Comparison of ENCODE assay signal across 20 cellular contexts in the genomic region with DNA sequence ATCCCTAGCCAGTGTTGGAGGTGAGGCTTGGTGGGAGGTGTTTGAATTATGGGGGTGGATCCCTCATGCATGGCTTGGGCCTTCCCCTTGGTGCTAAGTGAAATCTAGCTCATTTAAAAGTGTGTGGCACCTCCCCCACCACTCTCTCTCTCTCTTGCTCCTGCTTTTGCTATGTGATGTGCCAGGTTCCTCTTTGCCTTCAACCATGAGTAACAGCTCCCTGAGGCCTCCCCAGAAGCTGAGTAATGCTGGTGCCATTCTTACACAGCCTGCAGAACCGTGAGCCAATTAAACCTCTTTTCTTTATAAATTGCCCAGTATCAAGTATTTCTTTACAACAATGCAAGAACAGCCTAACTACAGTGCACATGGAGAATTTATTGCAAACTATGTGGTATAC.
"Had no signal": no experiment of that assay in that cellular context is flagged by ENCODE, and none has a peak within 500 bp of the region (broad histone marks: within the 10 kb centered on the region; RNA-seq: fewer than 3 reads in every experiment).

No MANE protein-coding gene starts in this region.

- ATAC-seq: body of pancreas; effector memory CD8-positive, alpha-beta T cell; left cardiac atrium; lower lobe of right lung; naive thymus-derived CD8-positive, alpha-beta T cell; right lobe of liver; stimulated activated naive CD8-positive, alpha-beta T cell treated with anti-CD3 and anti-CD28 coated beads, Interleukin-15, Interleukin-2, amounts not matched to agents 100 U/mL and 50 U/mL, for 24 hours had no signal

- H3K4me3 ChIP-seq: adrenal gland, body of pancreas, lower lobe of right lung, prostate gland, right lobe of liver, suprapubic skin had no signal

- H3K27ac Mint-ChIP-seq: activated naive CD4-positive, alpha-beta T cell treated with anti-CD3 and anti-CD28 coated beads, Interleukin-2, amount 10 ng/mL, durations not matched to agents 7 days and 5 days; dendritic cell treated with granulocyte-macrophage colony-stimulating factor and Interleukin-4, amounts not matched to agents 40 ng/mL and 50 ng/mL, for 4 days; effector memory CD8-positive, alpha-beta T cell; naive thymus-derived CD8-positive, alpha-beta T cell; type B pancreatic cell had no signal

- H3K9me3 ChIP-seq: adrenal gland, body of pancreas, lower lobe of right lung, prostate gland, right lobe of liver, suprapubic skin had no signal

- H3K4me1 Mint-ChIP-seq: activated naive CD4-positive, alpha-beta T cell treated with anti-CD3 and anti-CD28 coated beads, Interleukin-2, amount 10 ng/mL, durations not matched to agents 7 days and 5 days; naive thymus-derived CD8-positive, alpha-beta T cell had no signal

- H3K27me3 Mint-ChIP-seq: activated naive CD4-positive, alpha-beta T cell treated with anti-CD3 and anti-CD28 coated beads, Interleukin-2, amount 10 ng/mL, durations not matched to agents 7 days and 5 days; dendritic cell treated with granulocyte-macrophage colony-stimulating factor and Interleukin-4, amounts not matched to agents 40 ng/mL and 50 ng/mL, for 4 days; effector memory CD8-positive, alpha-beta T cell; naive thymus-derived CD8-positive, alpha-beta T cell; type B pancreatic cell had no signal

- H3K27ac ChIP-seq: adrenal gland, body of pancreas, lower lobe of right lung, prostate gland, right lobe of liver, suprapubic skin, WERI-Rb-1 had no signal

- H3K9me3 Mint-ChIP-seq: activated naive CD4-positive, alpha-beta T cell treated with anti-CD3 and anti-CD28 coated beads, Interleukin-2, amount 10 ng/mL, durations not matched to agents 7 days and 5 days; type B pancreatic cell had no signal

- H3K36me3 Mint-ChIP-seq: activated naive CD4-positive, alpha-beta T cell treated with anti-CD3 and anti-CD28 coated beads, Interleukin-2, amount 10 ng/mL, durations not matched to agents 7 days and 5 days; naive thymus-derived CD8-positive, alpha-beta T cell; type B pancreatic cell had no signal

- H3K4me1 ChIP-seq: adrenal gland, body of pancreas, lower lobe of right lung, prostate gland, right lobe of liver, suprapubic skin had no signal

- H3K27me3 ChIP-seq: adrenal gland, body of pancreas, right lobe of liver, suprapubic skin had no signal

- H3K36me3 ChIP-seq: adrenal gland, lower lobe of right lung, prostate gland, right lobe of liver, suprapubic skin, WERI-Rb-1 had no signal

- H3K4me3 Mint-ChIP-seq: activated naive CD4-positive, alpha-beta T cell treated with anti-CD3 and anti-CD28 coated beads, Interleukin-2, amount 10 ng/mL, durations not matched to agents 7 days and 5 days; dendritic cell treated with granulocyte-macrophage colony-stimulating factor and Interleukin-4, amounts not matched to agents 40 ng/mL and 50 ng/mL, for 4 days; effector memory CD8-positive, alpha-beta T cell; naive thymus-derived CD8-positive, alpha-beta T cell; type B pancreatic cell had no signal

- DNase-seq: activated CD4-positive, alpha-beta T cell treated with anti-CD3 and anti-CD28 coated beads for 48 hours; activated CD8-positive, alpha-beta memory T cell treated with anti-CD3 and anti-CD28 coated beads for 24 hours; activated naive CD4-positive, alpha-beta T cell treated with anti-CD3 and anti-CD28 coated beads, Interleukin-2, amount 10 ng/mL, durations not matched to agents 7 days and 5 days; adrenal gland; body of pancreas; cerebellar nuclear complex; effector memory CD8-positive, alpha-beta T cell; erythroblast; hypothalamus; left cardiac atrium; lower lobe of right lung; naive thymus-derived CD8-positive, alpha-beta T cell; right lobe of liver; stimulated activated naive CD8-positive, alpha-beta T cell treated with anti-CD3 and anti-CD28 coated beads, Interleukin-15, Interleukin-2, amounts not matched to agents 100 U/mL and 50 U/mL, for 24 hours; T-helper 9 cell; WERI-Rb-1 had no signal
